ENCODE assay signal across 19 cellular contexts in the genomic region with DNA sequence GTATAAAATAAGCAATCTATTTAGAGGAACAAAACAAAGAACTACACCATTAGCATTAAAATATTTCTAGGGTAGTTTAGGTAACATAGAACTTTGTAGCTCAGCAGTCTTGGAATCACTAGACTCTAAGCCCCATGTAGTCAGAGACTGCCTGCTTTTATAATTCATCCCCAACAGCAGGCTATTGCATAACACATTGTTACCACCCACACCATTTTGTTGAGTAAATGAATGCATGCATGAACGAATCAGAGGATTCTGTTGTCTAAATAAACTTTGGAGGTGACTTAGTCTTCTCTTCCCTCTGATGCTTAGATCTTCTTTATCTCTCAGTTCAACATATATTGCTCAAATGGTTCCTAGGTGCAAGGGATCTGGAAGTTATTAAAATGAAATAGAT.
DNase-seq lines count a peak whose midpoint lies in the region; ATAC-seq, FAIRE-seq and TF ChIP-seq lines count a peak whose summit lies in the region.
"Had no signal": no experiment of that assay in that cellular context is flagged by ENCODE, and none has a peak within 500 bp of the region (broad histone marks: within the 10 kb centered on the region; RNA-seq: fewer than 3 reads in every experiment).

No MANE protein-coding gene starts in this region.

- DNase-seq in amniotic epithelial cell (ENCODE audit: low read depth) (peak; percentile 1), bronchial epithelial cell (ENCODE audit: low read depth) (peak; percentile 6), epithelial cell of proximal tubule (ENCODE audit: low read depth) (peak; percentile 7), non-pigmented ciliary epithelial cell (ENCODE audit: low read depth) (peak; percentile 4), cerebellar nuclear complex (lab: John Stamatoyannopoulos, UW) (no peak)
- DNase-seq in activated T-cell treated with anti-CD3 and anti-CD28 coated beads, Interleukin-2, amount 50 U/mL, for 4 hours, result no peak
- no peak for DNase-seq in stimulated activated CD4-positive, alpha-beta T cell treated with anti-CD3 and anti-CD28 coated beads, Interleukin-2, amount 100 ng/mL, for 24 hours
- DNase-seq: C1 segment of cervical spinal cord; Calu3; CD4-positive, alpha-beta memory T cell; COR-L47; DND-41; GM23248; H9 had no signal

- H3K36me3 Mint-ChIP-seq in activated T-cell treated with anti-CD3 and anti-CD28 coated beads, Interleukin-2, amount 50 U/mL, for 4 hours (ENCODE audit: insufficient read depth), result no peaks in the 10 kb centered on the region
- H3K36me3 Mint-ChIP-seq: CD4-positive, alpha-beta memory T cell had no signal

- H3K9me3 Mint-ChIP-seq in activated T-cell treated with anti-CD3 and anti-CD28 coated beads, Interleukin-2, amount 50 U/mL, for 4 hours, result peaks cover 3% of the 10 kb centered on the region
- H3K9me3 Mint-ChIP-seq: H9 had no signal

- TF ChIP-seq CTCF in bronchial epithelial cell (IDR thresholded peaks at IDR 0.05; ENCODE audit: insufficient read depth, low read length, severe bottlenecking) (no peak), epithelial cell of proximal tubule (conservative IDR thresholded peaks at IDR 0.05; ENCODE audit: low read depth, low read length) (no peak)

- H3K27me3 ChIP-seq in bronchial epithelial cell (ENCODE audit: control insufficient read depth, insufficient read depth, low read length), result peaks cover 5% of the 10 kb centered on the region

- no peaks in the 10 kb centered on the region for H3K4me1 Mint-ChIP-seq in activated T-cell treated with anti-CD3 and anti-CD28 coated beads, Interleukin-2, amount 50 U/mL, for 4 hours (ENCODE audit: low read depth)
- H3K4me1 Mint-ChIP-seq: CD4-positive, alpha-beta memory T cell had no signal

- peaks cover 12% of the 10 kb centered on the region for H3K27me3 Mint-ChIP-seq in activated T-cell treated with anti-CD3 and anti-CD28 coated beads, Interleukin-2, amount 50 U/mL, for 4 hours (ENCODE audit: low read depth)

- ATAC-seq in HG03521 (IDR thresholded peaks at IDR 0.05; ENCODE audit: unreplicated experiment), result no peak
- ATAC-seq in activated T-cell treated with anti-CD3 and anti-CD28 coated beads, Interleukin-2, amount 50 U/mL, for 4 hours, result no peak
- ATAC-seq: HCT116 had no signal

- H3K4me3 ChIP-seq in bronchial epithelial cell (ENCODE audit: low read depth, low read length) (no peak overlapping the region), epithelial cell of proximal tubule (ENCODE audit: low read depth, low read length) (no peak overlapping the region)
- H3K4me3 ChIP-seq: GM23248 had no signal

- H3K4me3 Mint-ChIP-seq in activated T-cell treated with anti-CD3 and anti-CD28 coated beads, Interleukin-2, amount 50 U/mL, for 4 hours, result no peak overlapping the region
- H3K4me3 Mint-ChIP-seq: CD4-positive, alpha-beta memory T cell; H9 had no signal

- H3K36me3 ChIP-seq in bronchial epithelial cell (ENCODE audit: control insufficient read depth, insufficient read depth, low read length), result no peaks in the 10 kb centered on the region

- no peak for FAIRE-seq in bronchial epithelial cell (lab: Jason Lieb, UNC)
- FAIRE-seq: G401.6, GM12892, GM19239 had no signal

Comparison
In these comparisons a context has a peak if more than half of its experiments do, and no peak if none do; other contexts are left out.
1. DNase-seq: peak in amniotic epithelial cell (single experiment), bronchial epithelial cell (single experiment), epithelial cell of proximal tubule (single experiment) and non-pigmented ciliary epithelial cell (single experiment); none in cerebellar nuclear complex (0 of 2), activated T-cell treated with anti-CD3 and anti-CD28 coated beads, Interleukin-2, amount 50 U/mL, for 4 hours (single experiment) and stimulated activated CD4-positive, alpha-beta T cell treated with anti-CD3 and anti-CD28 coated beads, Interleukin-2, amount 100 ng/mL, for 24 hours (0 of 2).